26 cellular contexts compared by ENCODE assay signal in the genomic region with DNA sequence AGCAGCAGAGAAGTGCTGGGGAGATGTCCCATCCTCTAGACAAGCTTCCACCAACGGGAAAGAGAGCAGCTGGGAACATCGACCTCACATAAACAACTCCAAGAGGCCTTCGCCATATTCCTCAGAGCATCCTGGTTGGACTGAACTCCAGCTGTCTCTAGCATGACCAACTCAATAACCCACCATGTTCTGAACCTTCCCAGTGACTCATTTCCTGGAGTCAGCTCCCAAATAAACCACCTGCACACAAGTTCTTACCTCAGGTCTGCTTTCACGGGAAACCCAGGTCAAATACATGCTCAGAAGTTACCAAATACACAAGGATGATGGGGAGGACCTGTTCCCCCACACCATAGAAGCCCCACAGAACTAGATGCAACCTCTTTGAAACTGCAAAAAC.
"Had no signal": no experiment of that assay in that cellular context is flagged by ENCODE, and none has a peak within 500 bp of the region (broad histone marks: within the 10 kb centered on the region; RNA-seq: fewer than 3 reads in every experiment).

No MANE protein-coding gene starts in this region.

- H3K9ac ChIP-seq: parathyroid adenoma had no signal

- H3K27ac ChIP-seq: left lung, lower lobe of right lung, neutrophil, parathyroid adenoma, psoas muscle, right atrium auricular region, right lobe of liver, suprapubic skin, thoracic aorta, tibial artery, upper lobe of right lung, vagina had no signal

- ATAC-seq: left colon; left lung; lower lobe of right lung; natural killer cell treated with Interleukin-12 subunit alpha and Interleukin-12 subunit beta and Interleukin-15 and Interleukin-18, amount 100 ng/mL, for 72 hours; psoas muscle; right lobe of liver; stimulated activated naive B cell treated with anti-CD40 and anti-IgM and Interleukin-4, amounts not matched to agents 10 μg/mL and 1 μg/mL and 100 μg/mL, for 72 hours; upper lobe of right lung had no signal

- H3K27me3 ChIP-seq: left lung, neutrophil, right atrium auricular region, right lobe of liver, suprapubic skin, tibial artery, upper lobe of right lung, vagina had no signal

- H2AFZ ChIP-seq: parathyroid adenoma had no signal

- FAIRE-seq: keratinocyte had no signal

- H3K36me3 ChIP-seq: left lung, lower lobe of right lung, neutrophil, right atrium auricular region, right lobe of liver, suprapubic skin, thoracic aorta, tibial artery, upper lobe of right lung, vagina had no signal

- H3K9me3 ChIP-seq: neutrophil, right lobe of liver, suprapubic skin, thoracic aorta, upper lobe of right lung, vagina had no signal

- DNase-seq: hippocampal formation; kidney glomerular epithelial cell; left colon; left lung; lower lobe of right lung; mesendoderm; naive B cell; occipital lobe; psoas muscle; right lobe of liver; stimulated activated CD4-positive, alpha-beta T cell treated with anti-CD3 and anti-CD28 coated beads, Interleukin-12 subunit alpha, Interleukin-12 subunit beta, amount 100 ng/mL, for 4 hours; stimulated activated CD4-positive, alpha-beta T cell treated with anti-CD3 and anti-CD28 coated beads, Interleukin-15, amount 100 ng/mL, for 24 hours; stimulated activated CD4-positive, alpha-beta T cell treated with anti-CD3 and anti-CD28 coated beads, Interleukin-2, amount 100 ng/mL, for 24 hours; stimulated activated CD4-positive, alpha-beta T cell treated with anti-CD3 and anti-CD28 coated beads, Interleukin-4, amount 100 ng/mL, for 1 hour; stimulated activated naive B cell treated with anti-CD40 and anti-IgM and Interleukin-4, amounts not matched to agents 10 μg/mL and 1 μg/mL and 100 μg/mL, for 72 hours; tibial artery; trophoblast cell; upper lobe of right lung had no signal

- H3K4me1 ChIP-seq: left lung, lower lobe of right lung, parathyroid adenoma, psoas muscle, right atrium auricular region, right lobe of liver, suprapubic skin, tibial artery, upper lobe of right lung, vagina had no signal

- H3K4me3 ChIP-seq: left lung, lower lobe of right lung, psoas muscle, right atrium auricular region, right lobe of liver, suprapubic skin, thoracic aorta, tibial artery, upper lobe of right lung, vagina had no signal
